In genomic region chr1:154422521-154422920, GRCh38 we compare ENCODE assay signal across 16 cellular contexts. TPM values are rescaled to one million over a fixed set of nuclear protein-coding genes. Genes with fewer than 3 reads are reported as not detected.
A peak's percentile ranks its signal among the peaks of the same experiment; 100 is the strongest.
DNase-seq lines count a peak whose midpoint lies in the region; ATAC-seq lines count a peak whose summit lies in the region.
"Had no signal": no experiment of that assay in that cellular context is flagged by ENCODE, and none has a peak within 500 bp of the region (broad histone marks: within the 10 kb centered on the region; RNA-seq: fewer than 3 reads in every experiment).

No MANE protein-coding gene starts in this region.

- DNase-seq in activated CD4-positive, alpha-beta memory T cell treated with anti-CD3 and anti-CD28 coated beads for 36 hours = no peak
- no peak for DNase-seq in activated CD4-positive, alpha-beta memory T cell treated with anti-CD3 and anti-CD28 coated beads, Interleukin-2, amount 10 ng/mL, durations not matched to agents 7 days and 5 days
- DNase-seq in adipocyte (ENCODE audit: low read depth) = no peak
- no peak for DNase-seq in effector memory CD4-positive, alpha-beta T cell
- DNase-seq: activated CD4-positive, alpha-beta T cell treated with anti-CD3 and anti-CD28 coated beads, Interleukin-2, amount 10 ng/mL, durations not matched to agents 7 days and 5 days; activated naive CD4-positive, alpha-beta T cell; DMS 273 treated with DMSO at 0.1 percent for 48 hours; midbrain; NCI-H1092; retina had no signal

- POLR2A ChIA-PET in activated CD4-positive, alpha-beta memory T cell treated with anti-CD3 and anti-CD28 coated beads for 36 hours (lab: Charles Lee) = no interaction called here
- POLR2A ChIA-PET in activated CD4-positive, alpha-beta memory T cell treated with anti-CD3 and anti-CD28 coated beads, Interleukin-2, amount 10 ng/mL, durations not matched to agents 7 days and 5 days (lab: Charles Lee) = interaction anchor here (0.6 kb wide), 1 partner anchor 32 kb away, joined by 4 read pairs; no protein-coding TSS in a partner anchor

- ATAC-seq in GM18511 (IDR thresholded peaks at IDR 0.05; ENCODE audit: unreplicated experiment) = no peak
- no peak for ATAC-seq in GM19395 (IDR thresholded peaks at IDR 0.05; ENCODE audit: unreplicated experiment)

- H3K9ac ChIP-seq in adipocyte (ENCODE audit: low read length) = peak overlapping the region; percentile 16
- H3K9ac ChIP-seq in subcutaneous abdominal adipose tissue (ENCODE audit: low read length in 5 of 5) = peak overlapping the region in 2 of 5 donors; percentile 48 to 71
- H3K9ac ChIP-seq: GM23248 had no signal

- H3K27ac ChIP-seq in layer of hippocampus (ENCODE audit: low read depth, low read length) (peak overlapping the region; percentile 38), subcutaneous abdominal adipose tissue (ENCODE audit: low read depth, low read length) (peak overlapping the region; percentile 86)
- H3K27ac ChIP-seq in effector memory CD4-positive, alpha-beta T cell (ENCODE audit: insufficient read depth, low read length, poor library complexity, severe bottlenecking) = no peak overlapping the region
- H3K27ac ChIP-seq: GM23248, SK-N-MC had no signal

- intact Hi-C loops in activated CD4-positive, alpha-beta memory T cell treated with anti-CD3 and anti-CD28 coated beads for 36 hours (cut with micrococcal nuclease) = no loop called here

- H3K36me3 ChIP-seq in adipocyte (ENCODE audit: control insufficient read depth, insufficient read depth, low read length, severe bottlenecking) (no peaks in the 10 kb centered on the region), subcutaneous abdominal adipose tissue (ENCODE audit: control insufficient read depth in 5 of 5, insufficient read depth in 5 of 5, low read length in 5 of 5) (no peaks in the 10 kb centered on the region)
- no peaks in the 10 kb centered on the region for H3K36me3 ChIP-seq in effector memory CD4-positive, alpha-beta T cell (ENCODE audit: control insufficient read depth, insufficient read depth, low read length)

- no peaks in the 10 kb centered on the region for H3K9me3 ChIP-seq in adipocyte (ENCODE audit: control insufficient read depth, low read length)
- no peaks in the 10 kb centered on the region for H3K9me3 ChIP-seq in subcutaneous abdominal adipose tissue (ENCODE audit: control insufficient read depth in 5 of 5, low read length in 5 of 5)
- H3K9me3 ChIP-seq in effector memory CD4-positive, alpha-beta T cell (ENCODE audit: control insufficient read depth, low read length) = no peaks in the 10 kb centered on the region

- no peaks in the 10 kb centered on the region for H3K27me3 Mint-ChIP-seq in activated CD4-positive, alpha-beta memory T cell treated with anti-CD3 and anti-CD28 coated beads for 36 hours
- H3K27me3 Mint-ChIP-seq in activated CD4-positive, alpha-beta memory T cell treated with anti-CD3 and anti-CD28 coated beads, Interleukin-2, amount 10 ng/mL, durations not matched to agents 7 days and 5 days = no peaks in the 10 kb centered on the region
- H3K27me3 Mint-ChIP-seq: activated CD4-positive, alpha-beta T cell treated with anti-CD3 and anti-CD28 coated beads, Interleukin-2, amount 10 ng/mL, durations not matched to agents 7 days and 5 days had no signal

- peaks cover 88% of the 10 kb centered on the region for H3K4me1 Mint-ChIP-seq in activated CD4-positive, alpha-beta memory T cell treated with anti-CD3 and anti-CD28 coated beads for 36 hours (ENCODE audit: low read depth)
- peaks cover 53% of the 10 kb centered on the region for H3K4me1 Mint-ChIP-seq in activated CD4-positive, alpha-beta memory T cell treated with anti-CD3 and anti-CD28 coated beads, Interleukin-2, amount 10 ng/mL, durations not matched to agents 7 days and 5 days

- H3K4me3 ChIP-seq in adipocyte (ENCODE audit: low read length) (no peak overlapping the region), subcutaneous abdominal adipose tissue (ENCODE audit: low read depth in 1 of 5, low read length in 5 of 5) (no peak overlapping the region)
- H3K4me3 ChIP-seq in effector memory CD4-positive, alpha-beta T cell (ENCODE audit: insufficient read depth, low read depth, low read length, poor library complexity, severe bottlenecking) = no peak overlapping the region
- H3K4me3 ChIP-seq: GM23248, SK-N-MC had no signal

- H3K4me1 ChIP-seq in adipocyte (ENCODE audit: control insufficient read depth, insufficient read depth, low read length) (peaks cover 62% of the 10 kb centered on the region), subcutaneous abdominal adipose tissue (ENCODE audit: control insufficient read depth in 5 of 5, insufficient read depth in 5 of 5, low read length in 5 of 5) (peaks cover 28 to 72% (median 62%) of the 10 kb centered on the region in 5 donors)
- peaks cover 69% of the 10 kb centered on the region for H3K4me1 ChIP-seq in effector memory CD4-positive, alpha-beta T cell (ENCODE audit: control insufficient read depth, insufficient read depth, low read length, poor library complexity, severe bottlenecking)

- CTCF ChIA-PET in activated CD4-positive, alpha-beta memory T cell treated with anti-CD3 and anti-CD28 coated beads for 36 hours (lab: Charles Lee) = interaction anchor here (2.0 kb wide), 1 partner anchor 57 kb away, joined by 8 read pairs; no protein-coding TSS in a partner anchor
- CTCF ChIA-PET in activated CD4-positive, alpha-beta memory T cell treated with anti-CD3 and anti-CD28 coated beads, Interleukin-2, amount 10 ng/mL, durations not matched to agents 7 days and 5 days (lab: Charles Lee) = no interaction called here

- H3K9me3 Mint-ChIP-seq in activated CD4-positive, alpha-beta memory T cell treated with anti-CD3 and anti-CD28 coated beads for 36 hours = no peaks in the 10 kb centered on the region
- H3K9me3 Mint-ChIP-seq in activated CD4-positive, alpha-beta memory T cell treated with anti-CD3 and anti-CD28 coated beads, Interleukin-2, amount 10 ng/mL, durations not matched to agents 7 days and 5 days = no peaks in the 10 kb centered on the region
- H3K9me3 Mint-ChIP-seq: activated CD4-positive, alpha-beta T cell treated with anti-CD3 and anti-CD28 coated beads, Interleukin-2, amount 10 ng/mL, durations not matched to agents 7 days and 5 days had no signal

- H3K4me3 Mint-ChIP-seq in activated CD4-positive, alpha-beta memory T cell treated with anti-CD3 and anti-CD28 coated beads for 36 hours = no peak overlapping the region
- H3K4me3 Mint-ChIP-seq in activated CD4-positive, alpha-beta memory T cell treated with anti-CD3 and anti-CD28 coated beads, Interleukin-2, amount 10 ng/mL, durations not matched to agents 7 days and 5 days = no peak overlapping the region
- H3K4me3 Mint-ChIP-seq: activated CD4-positive, alpha-beta T cell treated with anti-CD3 and anti-CD28 coated beads, Interleukin-2, amount 10 ng/mL, durations not matched to agents 7 days and 5 days had no signal

- H3K27me3 ChIP-seq in adipocyte (replicated peaks; ENCODE audit: control insufficient read depth, insufficient read depth, low read length) (no peaks in the 10 kb centered on the region), layer of hippocampus (ENCODE audit: control insufficient read depth, insufficient read depth, low read length) (no peaks in the 10 kb centered on the region), subcutaneous abdominal adipose tissue (ENCODE audit: control insufficient read depth in 5 of 5, insufficient read depth in 4 of 5, low read length in 5 of 5) (no peaks in the 10 kb centered on the region)
- no peaks in the 10 kb centered on the region for H3K27me3 ChIP-seq in effector memory CD4-positive, alpha-beta T cell (replicated peaks; ENCODE audit: control insufficient read depth, insufficient read depth, low read length, poor library complexity, severe bottlenecking)

- no peaks in the 10 kb centered on the region for H3K36me3 Mint-ChIP-seq in activated CD4-positive, alpha-beta memory T cell treated with anti-CD3 and anti-CD28 coated beads for 36 hours
- H3K36me3 Mint-ChIP-seq in activated CD4-positive, alpha-beta memory T cell treated with anti-CD3 and anti-CD28 coated beads, Interleukin-2, amount 10 ng/mL, durations not matched to agents 7 days and 5 days (ENCODE audit: low read depth) = no peaks in the 10 kb centered on the region

- peak overlapping the region; percentile 31 for H3K27ac Mint-ChIP-seq in activated CD4-positive, alpha-beta memory T cell treated with anti-CD3 and anti-CD28 coated beads for 36 hours
- no peak overlapping the region for H3K27ac Mint-ChIP-seq in activated CD4-positive, alpha-beta memory T cell treated with anti-CD3 and anti-CD28 coated beads, Interleukin-2, amount 10 ng/mL, durations not matched to agents 7 days and 5 days
- H3K27ac Mint-ChIP-seq: activated CD4-positive, alpha-beta T cell treated with anti-CD3 and anti-CD28 coated beads, Interleukin-2, amount 10 ng/mL, durations not matched to agents 7 days and 5 days had no signal

RNA-seq across cellular contexts. Expression of gene IL6R, which starts 17.4 kb away (rescaled TPM):
- 10 to 100 TPM; 30.2 to 30.5 TPM for total RNA-seq in activated CD4-positive, alpha-beta memory T cell treated with anti-CD3 and anti-CD28 coated beads for 36 hours
- total RNA-seq in activated CD4-positive, alpha-beta memory T cell treated with anti-CD3 and anti-CD28 coated beads, Interleukin-2, amount 10 ng/mL, durations not matched to agents 7 days and 5 days = 10 to 100 TPM; 15.7 to 16.0 TPM
